9 cellular contexts compared by ENCODE assay signal in genomic region chr15:75620043-75620775, GRCh38. TPM values are rescaled to one million over a fixed set of nuclear protein-coding genes. Genes with fewer than 3 reads are reported as not detected.
DNase-seq lines count a peak whose midpoint lies in the region; ATAC-seq and TF ChIP-seq lines count a peak whose summit lies in the region.
"Had no signal": no experiment of that assay in that cellular context is flagged by ENCODE, and none has a peak within 500 bp of the region (broad histone marks: within the 10 kb centered on the region; RNA-seq: fewer than 3 reads in every experiment).

No MANE protein-coding gene starts in this region.

- H2AK5ac ChIP-seq in mesenchymal stem cell (ENCODE audit: low read length, severe bottlenecking): peak overlapping the region; percentile 4

- H2AFZ ChIP-seq in mesenchymal stem cell (ENCODE audit: low read depth, low read length) (no peak overlapping the region), OCI-LY7 (ENCODE audit: low read length) (no peak overlapping the region)

- CTCF ChIA-PET in OCI-LY7 (lab: Charles Lee; ENCODE audit: unreplicated experiment): no interaction called here

- no peak overlapping the region for H3K4ac ChIP-seq in mesenchymal stem cell (ENCODE audit: low read depth in 1 of 2, low read length in 2 of 2)

- H3K18ac ChIP-seq in mesenchymal stem cell (ENCODE audit: low read depth in 1 of 2, low read length in 2 of 2): peak overlapping the region; percentile 19 to 63

- no peaks in the 10 kb centered on the region for H3K9me2 ChIP-seq in OCI-LY7 (ENCODE audit: insufficient read depth, low read length)

- no TSS peak for BruUV-seq in OCI-LY7 (replicated peaks; lab: Mats Ljungman, UMichigan)

- no peaks in the 10 kb centered on the region for H3K27me3 ChIP-seq in brain microvascular endothelial cell (replicated peaks)
- H3K27me3 ChIP-seq in mesenchymal stem cell (ENCODE audit: control insufficient read depth in 1 of 2, insufficient read depth in 1 of 2, low read length in 2 of 2): no peaks in the 10 kb centered on the region

- peaks cover 50% of the 10 kb centered on the region for H3K4me1 Mint-ChIP-seq in stimulated activated naive CD8-positive, alpha-beta T cell treated with anti-CD3 and anti-CD28 coated beads, Interleukin-15, Interleukin-2, amounts not matched to agents 100 ng/mL and 50 ng/mL, for 24 hours (ENCODE audit: low read depth)

- peak overlapping the region; percentile 30 for H2BK15ac ChIP-seq in mesenchymal stem cell (ENCODE audit: low read depth, poor library complexity, severe bottlenecking)

- H3K4me2 ChIP-seq in mesenchymal stem cell (ENCODE audit: low read length, poor library complexity, severe bottlenecking): peak overlapping the region; percentile 41
- no peak overlapping the region for H3K4me2 ChIP-seq in OCI-LY7 (ENCODE audit: low read length)

- H3K36me3 ChIP-seq in brain microvascular endothelial cell (replicated peaks): peaks cover 40% of the 10 kb centered on the region
- peaks cover 19 to 49% of the 10 kb centered on the region in 2 experiments for H3K36me3 ChIP-seq in mesenchymal stem cell (ENCODE audit: control insufficient read depth in 1 of 2, insufficient read depth in 2 of 2, low read depth in 1 of 2, low read length in 2 of 2)
- peaks cover 69% of the 10 kb centered on the region for H3K36me3 ChIP-seq in OCI-LY7 (ENCODE audit: insufficient read depth, low read length)

- H3K4me1 ChIP-seq in mesenchymal stem cell (ENCODE audit: control insufficient read depth, insufficient read depth, low read depth, low read length) (peaks cover 4% of the 10 kb centered on the region), OCI-LY7 (ENCODE audit: insufficient read depth, low read length, poor library complexity, severe bottlenecking) (peaks cover 4% of the 10 kb centered on the region)

- peaks cover 50% of the 10 kb centered on the region for H3K36me3 Mint-ChIP-seq in stimulated activated naive CD8-positive, alpha-beta T cell treated with anti-CD3 and anti-CD28 coated beads, Interleukin-15, Interleukin-2, amounts not matched to agents 100 ng/mL and 50 ng/mL, for 24 hours (ENCODE audit: low read depth)

- no peak overlapping the region for H3K14ac ChIP-seq in mesenchymal stem cell (ENCODE audit: low read length in 2 of 2)

- 65% methylated on average over 4 of the region's 5 CpGs for WGBS in mesenchymal stem cell

- intact Hi-C loops in OCI-LY7 (cut with micrococcal nuclease; ENCODE audit: unreplicated experiment): no loop called here

- POLR2A ChIA-PET in OCI-LY7 (lab: Charles Lee): interaction anchor here (0.6 to 1.1 kb wide), 4 partner anchors 13 to 203 kb away, joined by 3 to 4 read pairs (median 4); no protein-coding TSS in a partner anchor

- no peaks in the 10 kb centered on the region for H4K20me1 ChIP-seq in OCI-LY7 (ENCODE audit: insufficient read depth, low read length)

- no peak for ATAC-seq in stimulated activated naive CD8-positive, alpha-beta T cell treated with anti-CD3 and anti-CD28 coated beads, Interleukin-15, Interleukin-2, amounts not matched to agents 100 U/mL and 50 U/mL, for 24 hours
- ATAC-seq in HG03139 (IDR thresholded peaks at IDR 0.05; ENCODE audit: unreplicated experiment) (no peak), GM21390 (IDR thresholded peaks at IDR 0.05; ENCODE audit: unreplicated experiment) (no peak)

- H3K27me3 Mint-ChIP-seq in stimulated activated naive CD8-positive, alpha-beta T cell treated with anti-CD3 and anti-CD28 coated beads, Interleukin-15, Interleukin-2, amounts not matched to agents 100 ng/mL and 50 ng/mL, for 24 hours: no peaks in the 10 kb centered on the region

- peak overlapping the region; percentile 72 for H3K4me3 Mint-ChIP-seq in stimulated activated naive CD8-positive, alpha-beta T cell treated with anti-CD3 and anti-CD28 coated beads, Interleukin-15, Interleukin-2, amounts not matched to agents 100 ng/mL and 50 ng/mL, for 24 hours

- H3K79me1 ChIP-seq in mesenchymal stem cell (replicated peaks; ENCODE audit: low read length, poor library complexity, severe bottlenecking): peaks cover 16% of the 10 kb centered on the region

- no peak overlapping the region for H4K8ac ChIP-seq in mesenchymal stem cell (ENCODE audit: low read length)

- H3K27ac ChIP-seq in brain microvascular endothelial cell: peak overlapping the region; percentile 97
- H3K27ac ChIP-seq in mesenchymal stem cell (ENCODE audit: low read length, poor library complexity, severe bottlenecking): peak overlapping the region; percentile 95
- H3K27ac ChIP-seq in OCI-LY7 (ENCODE audit: low read depth, low read length, poor library complexity, severe bottlenecking): no peak overlapping the region

- DNase-seq in stimulated activated naive CD8-positive, alpha-beta T cell treated with anti-CD3 and anti-CD28 coated beads, Interleukin-15, Interleukin-2, amounts not matched to agents 100 U/mL and 50 U/mL, for 24 hours: no peak
- DNase-seq in brain microvascular endothelial cell (peak; percentile 22), mesenchymal stem cell (peak; percentile 67), NCI-H446 (lab: John Stamatoyannopoulos, UW) (no peak), OCI-LY7 (ENCODE audit: low spot score) (no peak)
- DNase-seq: stimulated activated naive CD4-positive, alpha-beta T cell had no signal

- peak overlapping the region; percentile 66 for H2BK5ac ChIP-seq in mesenchymal stem cell (ENCODE audit: low read depth, low read length, poor library complexity, severe bottlenecking)

- peaks cover 12% of the 10 kb centered on the region; the same call in 1 of the 2 replicates for H3K79me2 ChIP-seq in OCI-LY7 (ENCODE audit: insufficient read depth, low read depth, low read length)

- in situ Hi-C loops in brain microvascular endothelial cell (cut with HindIII; ENCODE audit: low pct_ligation_motif_present, low sequenced_read_pairs): no loop called here

- H3K23ac ChIP-seq in mesenchymal stem cell (ENCODE audit: low read length in 2 of 2): no peak overlapping the region

- H3K9me3 Mint-ChIP-seq in stimulated activated naive CD8-positive, alpha-beta T cell treated with anti-CD3 and anti-CD28 coated beads, Interleukin-15, Interleukin-2, amounts not matched to agents 100 ng/mL and 50 ng/mL, for 24 hours: no peaks in the 10 kb centered on the region

- peak overlapping the region; percentile 90 for H3K27ac Mint-ChIP-seq in stimulated activated naive CD8-positive, alpha-beta T cell treated with anti-CD3 and anti-CD28 coated beads, Interleukin-15, Interleukin-2, amounts not matched to agents 100 ng/mL and 50 ng/mL, for 24 hours

- TF ChIP-seq CTCF in brain microvascular endothelial cell (IDR thresholded peaks at IDR 0.05; ENCODE audit: low read depth, low read length, missing control alignments) (no peak), OCI-LY7 (conservative IDR thresholded peaks at IDR 0.05; ENCODE audit: low read length) (no peak)

- no peaks in the 10 kb centered on the region for H3K9me3 ChIP-seq in mesenchymal stem cell (ENCODE audit: control insufficient read depth, low read length)
- no peaks in the 10 kb centered on the region for H3K9me3 ChIP-seq in OCI-LY7 (ENCODE audit: low read length)

- H2BK12ac ChIP-seq in mesenchymal stem cell (ENCODE audit: low read length in 2 of 2): no peak overlapping the region

- H4K91ac ChIP-seq in mesenchymal stem cell (ENCODE audit: low read length): no peak overlapping the region

- no peak overlapping the region for H2BK120ac ChIP-seq in mesenchymal stem cell (ENCODE audit: low read depth, low read length)

- peak overlapping the region; percentile 94 for H3K9ac ChIP-seq in mesenchymal stem cell (ENCODE audit: low read length)

- H3K4me3 ChIP-seq in brain microvascular endothelial cell (ENCODE audit: low read depth, low read length): peak overlapping the region; percentile 36
- peak overlapping the region in 1 of 2 experiments; percentile 75 for H3K4me3 ChIP-seq in mesenchymal stem cell (ENCODE audit: insufficient read depth in 1 of 2, low read depth in 1 of 2, low read length in 2 of 2)
- no peak overlapping the region for H3K4me3 ChIP-seq in OCI-LY7 (ENCODE audit: low read depth, low read length, poor library complexity, severe bottlenecking)

RNA-seq across cellular contexts. Expression of gene SNUPN, which starts 5.3 kb away (rescaled TPM):
- 21.7 TPM for polyA plus RNA-seq in mesenchymal stem cell (2013, experiment 1 of 2)
- 20.5 TPM for polyA plus RNA-seq in mesenchymal stem cell (2013, experiment 2 of 2)
- total RNA-seq in OCI-LY7 (2014; rRNA removed; shearing (Covaris generic)): 32.4 and 44.4 TPM in 2 replicates
- 69.4 and 71.1 TPM in 2 replicates for total RNA-seq in OCI-LY7 (2022)

RNA-seq across cellular contexts. Expression of gene IMP3, which starts 19.8 kb away (rescaled TPM):
- polyA plus RNA-seq in mesenchymal stem cell (2013, experiment 1 of 2): 49.0 TPM
- 48.8 TPM for polyA plus RNA-seq in mesenchymal stem cell (2013, experiment 2 of 2)
- 135 and 174 TPM in 2 replicates for total RNA-seq in OCI-LY7 (2014; rRNA removed; shearing (Covaris generic))
- 91.2 and 101 TPM in 2 replicates for total RNA-seq in OCI-LY7 (2022)

RNA-seq across cellular contexts. Expression of gene SNX33, which starts 27.5 kb away (rescaled TPM):
- polyA plus RNA-seq in mesenchymal stem cell (2013, experiment 1 of 2): 23.0 TPM
- polyA plus RNA-seq in mesenchymal stem cell (2013, experiment 2 of 2): 22.6 TPM
- total RNA-seq in OCI-LY7 (2014; rRNA removed; shearing (Covaris generic)): 0.05 and 0.09 TPM in 2 replicates
- 0.31 and 0.38 TPM in 2 replicates for total RNA-seq in OCI-LY7 (2022)

RNA-seq across cellular contexts. Expression of gene PTPN9, which starts 41.1 kb away (rescaled TPM):
- polyA plus RNA-seq in mesenchymal stem cell (2013, experiment 1 of 2): 37.9 TPM
- 37.5 TPM for polyA plus RNA-seq in mesenchymal stem cell (2013, experiment 2 of 2)
- total RNA-seq in OCI-LY7 (2014; rRNA removed; shearing (Covaris generic)): 12.5 and 16.5 TPM in 2 replicates
- total RNA-seq in OCI-LY7 (2022): 38.5 and 39.2 TPM in 2 replicates

Comparison
In these comparisons a context has a peak if more than half of its experiments do, and no peak if none do; other contexts are left out.
1. DNase-seq: peak in brain microvascular endothelial cell (single experiment) and mesenchymal stem cell (single experiment); none in stimulated activated naive CD8-positive, alpha-beta T cell treated with anti-CD3 and anti-CD28 coated beads, Interleukin-15, Interleukin-2, amounts not matched to agents 100 U/mL and 50 U/mL, for 24 hours (single experiment), NCI-H446 (0 of 2) and OCI-LY7 (single experiment).